ENCODE assay signal across 11 cellular contexts in genomic region chr1:113031060-113031933, GRCh38. TPM values are rescaled to one million over a fixed set of nuclear protein-coding genes. Genes with fewer than 3 reads are reported as not detected.
A peak's percentile ranks its signal among the peaks of the same experiment; 100 is the strongest.
DNase-seq lines count a peak whose midpoint lies in the region; ATAC-seq and TF ChIP-seq lines count a peak whose summit lies in the region.
"Had no signal": no experiment of that assay in that cellular context is flagged by ENCODE, and none has a peak within 500 bp of the region (broad histone marks: within the 10 kb centered on the region; RNA-seq: fewer than 3 reads in every experiment).

No MANE protein-coding gene starts in this region.

- POLR2A ChIA-PET in activated CD4-positive, alpha-beta T cell treated with anti-CD3 and anti-CD28 coated beads for 36 hours (lab: Charles Lee), result no interaction called here

- H3K9me3 Mint-ChIP-seq in activated CD4-positive, alpha-beta T cell treated with anti-CD3 and anti-CD28 coated beads for 36 hours (ENCODE audit: low read depth), result no peaks in the 10 kb centered on the region
- H3K9me3 Mint-ChIP-seq: mesothelial cell of epicardium had no signal

- no peaks in the 10 kb centered on the region for H3K36me3 Mint-ChIP-seq in activated CD4-positive, alpha-beta T cell treated with anti-CD3 and anti-CD28 coated beads for 36 hours (ENCODE audit: low read depth)
- H3K36me3 Mint-ChIP-seq: mesothelial cell of epicardium had no signal

- H3K27ac Mint-ChIP-seq in activated CD4-positive, alpha-beta T cell treated with anti-CD3 and anti-CD28 coated beads for 36 hours, result no peak overlapping the region
- H3K27ac Mint-ChIP-seq: mesothelial cell of epicardium had no signal

- peaks cover 2% of the 10 kb centered on the region for H3K4me1 Mint-ChIP-seq in activated CD4-positive, alpha-beta T cell treated with anti-CD3 and anti-CD28 coated beads for 36 hours

- TF ChIP-seq CTCF in GM13976 (IDR thresholded peaks at IDR 0.05; ENCODE audit: borderline replicate concordance, control extremely low read depth, extremely low read depth, insufficient read depth, missing control alignments) (no peak), GM20000 (IDR thresholded peaks at IDR 0.05; ENCODE audit: extremely low read depth, missing control alignments) (no peak)

- in situ Hi-C loops in GM13976 (cut with MboI; ENCODE audit: low sequenced_read_pairs, unreplicated experiment), result loop anchor here (25.0 kb wide), 1 partner anchor 319 kb away; the partner anchor contains the start of genes PPM1J and RHOC

- no peak overlapping the region for H3K4me3 Mint-ChIP-seq in activated CD4-positive, alpha-beta T cell treated with anti-CD3 and anti-CD28 coated beads for 36 hours
- H3K4me3 Mint-ChIP-seq: mesothelial cell of epicardium had no signal

- CTCF ChIA-PET in activated CD4-positive, alpha-beta T cell treated with anti-CD3 and anti-CD28 coated beads for 36 hours (lab: Charles Lee), result no interaction called here

- DNase-seq in GM13976 (ENCODE audit: low spot score) (peak; percentile 46), GM20000 (ENCODE audit: low spot score) (peak; percentile 40), dermis microvascular lymphatic vessel endothelial cell (ENCODE audit: low read depth in 2 of 2) (peak; percentile 34 to 80), SHP77 (lab: John Stamatoyannopoulos, UW) (no peak)
- DNase-seq in activated CD4-positive, alpha-beta T cell treated with anti-CD3 and anti-CD28 coated beads for 36 hours, result no peak
- DNase-seq: DMS79 treated with DMSO at 0.1 percent for 48 hours, HCEC 1CT had no signal

- H3K27me3 Mint-ChIP-seq in activated CD4-positive, alpha-beta T cell treated with anti-CD3 and anti-CD28 coated beads for 36 hours, result no peaks in the 10 kb centered on the region

- peak; percentile 51 for ATAC-seq in HG03045 (IDR thresholded peaks at IDR 0.05; ENCODE audit: unreplicated experiment)
- ATAC-seq in activated CD4-positive, alpha-beta T cell treated with anti-CD3 and anti-CD28 coated beads for 36 hours, result no peak
- ATAC-seq in HG03280 (IDR thresholded peaks at IDR 0.05; ENCODE audit: unreplicated experiment), result no peak
- no peak for ATAC-seq in GM21576 (IDR thresholded peaks at IDR 0.05; ENCODE audit: unreplicated experiment)

- intact Hi-C loops in activated CD4-positive, alpha-beta T cell treated with anti-CD3 and anti-CD28 coated beads for 36 hours (cut with DNase I, micrococcal nuclease), result no loop called here

RNA-seq across cellular contexts. Expression of gene LRIG2, which starts 41.7 kb away (rescaled TPM):
- 6.4 and 10.5 TPM in 2 replicates for total RNA-seq in dermis microvascular lymphatic vessel endothelial cell
- total RNA-seq in activated CD4-positive, alpha-beta T cell treated with anti-CD3 and anti-CD28 coated beads for 36 hours, result 10 to 100 TPM in 1 of 2 experiments, 1 to 10 TPM in 1; 7.1 to 10.2 TPM

Comparison
In these comparisons a context has a peak if more than half of its experiments do, and no peak if none do; other contexts are left out.
1. DNase-seq: peak in GM13976 (single experiment), GM20000 (single experiment) and dermis microvascular lymphatic vessel endothelial cell (2 of 2); none in activated CD4-positive, alpha-beta T cell treated with anti-CD3 and anti-CD28 coated beads for 36 hours (single experiment) and SHP77 (0 of 2).